In the genomic region with DNA sequence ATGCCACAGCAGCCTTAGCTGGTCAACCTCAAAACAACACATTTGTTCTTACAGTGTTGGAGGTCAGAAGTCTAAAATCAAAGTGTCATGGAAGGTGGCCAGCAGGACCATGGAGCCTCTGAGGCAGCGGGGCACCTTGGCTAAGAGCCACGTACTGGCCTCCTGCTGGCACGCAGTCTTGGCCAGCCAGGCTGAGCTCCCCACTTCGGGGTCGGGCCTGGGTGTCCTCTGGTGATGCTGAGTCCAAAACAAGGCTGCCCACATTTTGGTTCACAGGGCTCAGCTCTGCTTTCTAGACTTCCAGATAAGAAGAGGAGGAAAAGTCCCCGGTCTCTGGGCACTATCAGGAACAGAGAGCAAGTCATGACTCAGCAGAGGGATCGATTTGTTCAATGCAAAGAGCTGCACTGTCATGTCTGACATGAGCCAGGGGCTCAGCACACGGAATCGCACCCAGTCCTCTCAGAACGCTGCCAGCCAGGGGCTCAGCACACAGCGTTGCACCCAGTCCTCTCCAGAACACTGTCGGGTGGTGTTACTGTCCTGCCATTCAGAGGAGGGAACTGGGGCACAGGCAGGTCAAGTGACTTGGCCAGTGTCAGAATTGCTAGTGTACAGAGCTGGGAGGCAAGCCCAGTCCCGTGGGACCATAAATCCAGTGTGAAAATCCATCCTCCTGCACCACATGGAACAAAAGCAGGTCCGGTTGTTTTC, we compare ENCODE assay signal across 9 cellular contexts. TPM values are rescaled to one million over a fixed set of nuclear protein-coding genes. Genes with fewer than 3 reads are reported as not detected.
DNase-seq lines count a peak whose midpoint lies in the region; ATAC-seq and TF ChIP-seq lines count a peak whose summit lies in the region.
"Had no signal": no experiment of that assay in that cellular context is flagged by ENCODE, and none has a peak within 500 bp of the region (broad histone marks: within the 10 kb centered on the region; RNA-seq: fewer than 3 reads in every experiment).

No MANE protein-coding gene starts in this region.

- no peak overlapping the region for H3K27ac ChIP-seq in CD4-positive, CD25-positive, alpha-beta regulatory T cell (ENCODE audit: insufficient read depth, low read length, poor library complexity, severe bottlenecking)
- H3K27ac ChIP-seq: SK-N-MC had no signal

- peaks cover 14 to 60% (median 41%) of the 10 kb centered on the region in 4 donors for H3K4me1 Mint-ChIP-seq in CD4-positive, CD25-positive, alpha-beta regulatory T cell
- H3K4me1 Mint-ChIP-seq in T-helper 17 cell (peaks cover 36% of the 10 kb centered on the region), osteocyte (ENCODE audit: unreplicated experiment) (peaks cover 42% of the 10 kb centered on the region)

- peaks cover 35% of the 10 kb centered on the region for H3K4me1 ChIP-seq in CD4-positive, CD25-positive, alpha-beta regulatory T cell (ENCODE audit: control insufficient read depth, insufficient read depth, low read length, poor library complexity, severe bottlenecking)

- no peaks in the 10 kb centered on the region for H3K9me3 Mint-ChIP-seq in CD4-positive, CD25-positive, alpha-beta regulatory T cell
- no peaks in the 10 kb centered on the region for H3K9me3 Mint-ChIP-seq in osteocyte (ENCODE audit: unreplicated experiment)

- peak overlapping the region; percentile 43 to 95 (median 75) for H3K4me3 Mint-ChIP-seq in CD4-positive, CD25-positive, alpha-beta regulatory T cell
- H3K4me3 Mint-ChIP-seq in T-helper 17 cell, result no peak overlapping the region
- no peak overlapping the region for H3K4me3 Mint-ChIP-seq in osteocyte (ENCODE audit: unreplicated experiment)

- H3K27me3 ChIP-seq in CD4-positive, CD25-positive, alpha-beta regulatory T cell (ENCODE audit: control insufficient read depth, insufficient read depth, low read length), result no peaks in the 10 kb centered on the region

- H3K27me3 Mint-ChIP-seq in CD4-positive, CD25-positive, alpha-beta regulatory T cell, result no peaks in the 10 kb centered on the region
- no peaks in the 10 kb centered on the region for H3K27me3 Mint-ChIP-seq in T-helper 17 cell
- no peaks in the 10 kb centered on the region for H3K27me3 Mint-ChIP-seq in osteocyte (ENCODE audit: unreplicated experiment)

- TF ChIP-seq CTCF in osteocyte (IDR thresholded peaks at IDR 0.05), result no peak

- no peak overlapping the region for H3K4me3 ChIP-seq in CD4-positive, CD25-positive, alpha-beta regulatory T cell (ENCODE audit: low read depth, low read length)
- H3K4me3 ChIP-seq: SK-N-MC had no signal

- DNase-seq in CD4-positive, CD25-positive, alpha-beta regulatory T cell, result no peak
- no peak for DNase-seq in T-helper 17 cell
- peak; percentile 31 for DNase-seq in globus pallidus (ENCODE audit: low spot score)
- DNase-seq in osteocyte (ENCODE audit: extremely low spot score, unreplicated experiment), result no peak
- DNase-seq in SHP77 (lab: John Stamatoyannopoulos, UW), result no peak
- no peak for DNase-seq in NCI-H1930 (lab: John Stamatoyannopoulos, UW)

- H3K9me3 ChIP-seq in CD4-positive, CD25-positive, alpha-beta regulatory T cell (ENCODE audit: control insufficient read depth in 2 of 2, low read length in 2 of 2), result no peaks in the 10 kb centered on the region
- H3K9me3 ChIP-seq in T-helper 17 cell (ENCODE audit: control insufficient read depth, low read length, poor library complexity, severe bottlenecking), result no peaks in the 10 kb centered on the region

- ATAC-seq in CD4-positive, CD25-positive, alpha-beta regulatory T cell (ENCODE audit: low read depth in 2 of 2), result no peak
- ATAC-seq in T-helper 17 cell (no peak), GM18909 (IDR thresholded peaks at IDR 0.05; ENCODE audit: poor library complexity, unreplicated experiment) (no peak), GM18511 (IDR thresholded peaks at IDR 0.05; ENCODE audit: unreplicated experiment) (no peak)

- peaks cover 15% of the 10 kb centered on the region for H3K36me3 Mint-ChIP-seq in CD4-positive, CD25-positive, alpha-beta regulatory T cell
- H3K36me3 Mint-ChIP-seq in T-helper 17 cell (ENCODE audit: low read depth) (no peaks in the 10 kb centered on the region), osteocyte (ENCODE audit: unreplicated experiment) (peaks cover 4% of the 10 kb centered on the region)

- H3K27ac Mint-ChIP-seq in CD4-positive, CD25-positive, alpha-beta regulatory T cell, result peak overlapping the region in 2 of 3 donors; percentile 46 to 71
- peak overlapping the region; percentile 98 for H3K27ac Mint-ChIP-seq in T-helper 17 cell
- peak overlapping the region; percentile 34 for H3K27ac Mint-ChIP-seq in osteocyte (ENCODE audit: unreplicated experiment)

- H3K36me3 ChIP-seq in CD4-positive, CD25-positive, alpha-beta regulatory T cell (ENCODE audit: control insufficient read depth, insufficient read depth, low read length), result no peaks in the 10 kb centered on the region

RNA-seq across cellular contexts. Expression of gene LGALS9, which starts 2.5 kb away (rescaled TPM):
- 122 TPM for total RNA-seq in CD4-positive, CD25-positive, alpha-beta regulatory T cell
- polyA plus RNA-seq in CD4-positive, CD25-positive, alpha-beta regulatory T cell, result 10 to 100 TPM; 38.3 to 56.6 (median 40.2) TPM
- total RNA-seq in T-helper 17 cell (10 to 100 TPM; 64.7 to 66.3 TPM), osteocyte (3.1 and 4.5 TPM in 2 replicates)

Comparison
In these comparisons a context has a peak if more than half of its experiments do, and no peak if none do; other contexts are left out.
1. H3K27ac Mint-ChIP-seq: peak in every context shown above with its lines; median percentile 98 in T-helper 17 cell; 58 in CD4-positive, CD25-positive, alpha-beta regulatory T cell; 34 in osteocyte.
2. H3K4me3 Mint-ChIP-seq: peak in CD4-positive, CD25-positive, alpha-beta regulatory T cell (4 of 4); none in T-helper 17 cell (single experiment) and osteocyte (single experiment).
3. RNA of gene LGALS9, which starts 2.5 kb away (total RNA-seq): 122 TPM in CD4-positive, CD25-positive, alpha-beta regulatory T cell (single experiment) and 64.7 to 66.3 TPM in T-helper 17 cell; 3.1 to 4.5 TPM in osteocyte; every median in the first group is over 10 times any median in the second.